20 cellular contexts compared by ENCODE assay signal in the genomic region with DNA sequence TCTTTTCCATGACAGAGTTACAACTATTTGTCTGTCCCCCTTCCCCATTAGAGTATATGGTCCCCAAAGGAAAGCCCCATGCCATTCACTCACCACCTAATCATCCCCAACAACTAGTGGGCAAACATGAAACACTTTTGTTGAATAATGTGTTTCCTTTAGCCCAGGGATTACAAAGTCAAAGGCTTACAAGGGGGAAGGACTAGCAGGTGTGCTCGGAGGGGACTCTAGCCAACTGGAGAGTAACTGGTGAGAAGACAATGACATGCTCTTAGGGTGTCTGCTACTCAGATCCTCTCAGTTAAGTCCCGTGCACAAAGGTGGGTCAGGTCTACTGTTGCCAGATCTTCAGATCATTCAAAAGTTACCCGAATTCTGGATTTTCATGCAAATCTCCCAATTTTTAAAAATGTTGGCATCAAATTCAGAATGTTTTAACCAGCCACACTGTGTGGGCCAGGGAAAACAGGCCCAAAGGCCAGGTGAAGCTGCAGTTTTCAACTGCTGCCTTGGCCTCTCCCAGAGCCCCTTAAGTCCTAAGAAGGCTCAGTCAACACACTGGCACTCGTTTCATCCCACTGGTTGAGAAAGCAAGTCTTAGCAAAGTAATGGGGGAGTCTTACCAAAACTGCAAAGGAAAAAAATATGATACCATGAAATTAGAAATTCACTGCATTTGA. TPM values are rescaled to one million over a fixed set of nuclear protein-coding genes. Genes with fewer than 3 reads are reported as not detected.
DNase-seq lines count a peak whose midpoint lies in the region; ATAC-seq, FAIRE-seq and TF ChIP-seq lines count a peak whose summit lies in the region.
"Had no signal": no experiment of that assay in that cellular context is flagged by ENCODE, and none has a peak within 500 bp of the region (broad histone marks: within the 10 kb centered on the region; RNA-seq: fewer than 3 reads in every experiment).

No MANE protein-coding gene starts in this region.

- no peak for TF ChIP-seq CTCF in HepG2 (CRISPR knock-in tag; IDR thresholded peaks at IDR 0.05)
- TF ChIP-seq CTCF in right lobe of liver (IDR thresholded peaks at IDR 0.05), result no peak
- TF ChIP-seq CTCF in transverse colon (IDR thresholded peaks at IDR 0.05), result no peak

- TF ChIP-seq POLR2A in HepG2 (IDR thresholded peaks at IDR 0.05; ENCODE audit: insufficient read depth in 1 of 2, low read depth in 2 of 2, low read length in 2 of 2) (no peak), right lobe of liver (IDR thresholded peaks at IDR 0.05) (no peak), transverse colon (IDR thresholded peaks at IDR 0.05) (peak; percentile 11)

- WGBS in HepG2 (ENCODE audit: low lambda C conversion rate), result 100% methylated on average over 4 of the region's 4 CpGs
- WGBS in right lobe of liver (ENCODE audit: insufficient coverage, low coverage, low lambda C conversion rate, missing lambda C conversion rate), result 89% methylated on average over 4 of the region's 4 CpGs
- WGBS in transverse colon (ENCODE audit: low coverage in 1 of 2), 2 donors, result 75 to 93% methylated on average over 1 to 4 of the region's 4 CpGs

- H3K27me3 Mint-ChIP-seq in effector memory CD8-positive, alpha-beta T cell, result no peaks in the 10 kb centered on the region

- CTCF ChIA-PET in HepG2 (lab: Yijun Ruan, JAX; ENCODE audit: low intra/inter-chr PET ratio, low total read pairs), result no interaction called here

- no peak overlapping the region for H3K27ac ChIP-seq in HepG2 (ENCODE audit: extremely low read length, insufficient read depth, low read length)
- no peak overlapping the region for H3K27ac ChIP-seq in right lobe of liver
- H3K27ac ChIP-seq in transverse colon, result no peak overlapping the region
- H3K27ac ChIP-seq: BLaER1 treated with 17β-estradiol and CSF1 and Interleukin-3, amounts not matched to agents 10 nM and 100 nM; GM23248; KMS-11; Peyer's patch; uterus had no signal

- H3K4me3 Mint-ChIP-seq in effector memory CD8-positive, alpha-beta T cell, result no peak overlapping the region

- H3K4me1 ChIP-seq in HepG2 (ENCODE audit: insufficient read depth, low read length) (peaks cover 10% of the 10 kb centered on the region; the same call in 1 of the 2 replicates), right lobe of liver (peaks cover 0 to 15% (median 6%) of the 10 kb centered on the region in 4 donors), transverse colon (peaks cover 0 to 4% (median 0%) of the 10 kb centered on the region in 4 donors)
- H3K4me1 ChIP-seq: Peyer's patch, uterus had no signal

- BruUV-seq in HepG2 (replicated peaks; lab: Mats Ljungman, UMichigan), result no TSS peak

- peaks cover 5 to 8% of the 10 kb centered on the region in 2 donors for H3K4me1 Mint-ChIP-seq in effector memory CD8-positive, alpha-beta T cell (ENCODE audit: low read depth in 2 of 2)

- TF ChIP-seq EP300 in HepG2 (IDR thresholded peaks at IDR 0.05; ENCODE audit: low read depth in 2 of 2, low read length in 2 of 2) (no peak), HepG2 (CRISPR knock-in tag; IDR thresholded peaks at IDR 0.05; ENCODE audit: borderline replicate concordance) (no peak), transverse colon (IDR thresholded peaks at IDR 0.05; ENCODE audit: low read depth) (no peak)

- no peak overlapping the region for H3K4me3 ChIP-seq in HepG2 (replicated peaks in 1 of 3; ENCODE audit: insufficient read depth in 1 of 3, low read depth in 2 of 3, low read length in 3 of 3)
- no peak overlapping the region for H3K4me3 ChIP-seq in right lobe of liver
- no peak overlapping the region for H3K4me3 ChIP-seq in transverse colon
- H3K4me3 ChIP-seq: BLaER1 treated with 17β-estradiol and CSF1 and Interleukin-3, amounts not matched to agents 10 nM and 100 nM; gastroesophageal sphincter; GM23248; Peyer's patch; uterus had no signal

- peaks cover 25% of the 10 kb centered on the region for H3K79me2 ChIP-seq in HepG2 (ENCODE audit: insufficient read depth, low read length)

- H3K4me2 ChIP-seq in HepG2 (ENCODE audit: low read depth, low read length), result no peak overlapping the region
- H3K4me2 ChIP-seq: BLaER1 treated with 17β-estradiol and CSF1 and Interleukin-3, amounts not matched to agents 10 nM and 100 nM; KMS-11 had no signal

- no peaks in the 10 kb centered on the region for H3K27me3 ChIP-seq in HepG2 (ENCODE audit: control insufficient read depth in 1 of 2, insufficient read depth in 2 of 2, low read length in 2 of 2)
- H3K27me3 ChIP-seq in right lobe of liver, result no peaks in the 10 kb centered on the region
- H3K27me3 ChIP-seq in transverse colon, result no peaks in the 10 kb centered on the region
- H3K27me3 ChIP-seq: BLaER1 treated with 17β-estradiol and CSF1 and Interleukin-3, amounts not matched to agents 10 nM and 100 nM; gastroesophageal sphincter; Peyer's patch; uterus had no signal

- peak overlapping the region; percentile 78 to 87 for H3K27ac Mint-ChIP-seq in effector memory CD8-positive, alpha-beta T cell

- H3K9me3 ChIP-seq in HepG2 (ENCODE audit: low read length) (no peaks in the 10 kb centered on the region), right lobe of liver (no peaks in the 10 kb centered on the region), transverse colon (no peaks in the 10 kb centered on the region)
- H3K9me3 ChIP-seq: BLaER1 treated with 17β-estradiol and CSF1 and Interleukin-3, amounts not matched to agents 10 nM and 100 nM; gastroesophageal sphincter; Peyer's patch; uterus had no signal

- no peak overlapping the region for H2AFZ ChIP-seq in HepG2 (ENCODE audit: low read length)
- H2AFZ ChIP-seq: GM23248 had no signal

- H3K36me3 ChIP-seq in HepG2 (replicated peaks in 1 of 2; ENCODE audit: control insufficient read depth in 1 of 2, insufficient read depth in 2 of 2, low read length in 2 of 2), result peaks cover 3 to 29% of the 10 kb centered on the region in 2 experiments; a peak in 4 of 5 replicates
- H3K36me3 ChIP-seq in right lobe of liver, result peaks cover 0 to 8% (median 0%) of the 10 kb centered on the region in 4 donors
- H3K36me3 ChIP-seq in transverse colon, result peaks cover 0 to 16% (median 3%) of the 10 kb centered on the region in 4 donors
- H3K36me3 ChIP-seq: uterus had no signal

- no peak for TF ChIP-seq RAD21 in HepG2 (CRISPR knock-in tag; IDR thresholded peaks at IDR 0.05)

- no peak for FAIRE-seq in HepG2 (lab: Jason Lieb, UNC)

- H3K36me3 Mint-ChIP-seq in effector memory CD8-positive, alpha-beta T cell (ENCODE audit: insufficient read depth), result peaks cover 79% of the 10 kb centered on the region

- intact Hi-C loops in HepG2 (cut with micrococcal nuclease; ENCODE audit: unreplicated experiment), result no loop called here
- intact Hi-C loops in right lobe of liver (cut with DNase I), result no loop called here
- intact Hi-C loops in transverse colon (cut with DNase I; ENCODE audit: low total_unique reads), result no loop called here

- H3K9ac ChIP-seq in HepG2 (ENCODE audit: insufficient read depth, low read depth, low read length), result no peak overlapping the region
- H3K9ac ChIP-seq: BLaER1 treated with 17β-estradiol and CSF1 and Interleukin-3, amounts not matched to agents 10 nM and 100 nM; GM23248; KMS-11 had no signal

- DNase-seq in HepG2 (ENCODE audit: low spot score) (no peak), right lobe of liver (no peak), transverse colon (no peak), NCI-H1417 treated with DMSO at 0.1 percent for 48 hours (lab: John Stamatoyannopoulos, UW) (no peak), NAMALWA (ENCODE audit: low spot score) (no peak)
- no peak for DNase-seq in effector memory CD8-positive, alpha-beta T cell
- DNase-seq: activated CD4-positive, alpha-beta T cell treated with anti-CD3 and anti-CD28 coated beads for 1 hour; activated gamma-delta T cell; GM23248; NCI-H1436 treated with DMSO at 0.1 percent for 48 hours; NCI-H510A; Peyer's patch; stimulated activated CD4-positive, alpha-beta T cell treated with anti-CD3 and anti-CD28 coated beads, Interleukin-2, amount 100 ng/mL, for 24 hours; T-helper 1 cell; uterus had no signal

- H3K9me3 Mint-ChIP-seq in effector memory CD8-positive, alpha-beta T cell, result no peaks in the 10 kb centered on the region

- H4K20me1 ChIP-seq in HepG2 (ENCODE audit: insufficient read depth, low read length), result peaks cover 9% of the 10 kb centered on the region; the same call in 1 of the 2 replicates

- in situ Hi-C loops in HepG2 (cut with HindIII; ENCODE audit: extremely low pct_ligation_motif_present, low pct_unique_long_range_greater_than_20kb) (loop anchor here (10.0 kb wide), 1 partner anchor 413 kb away; no protein-coding TSS in a partner anchor), transverse colon (cut with MboI; ENCODE audit: low pct_ligation_motif_present in 1 of 4, low pct_unique_long_range_greater_than_20kb in 1 of 4, low sequenced_read_pairs in 3 of 4) (loop anchor here in 3 of 4 donors (25.0 kb wide), 3 partner anchors 420 to 620 kb away; no protein-coding TSS in a partner anchor)

- ATAC-seq in HepG2 (peak; percentile 46), right lobe of liver (no peak), SK-N-SH treated with all-trans-retinoic acid at 6 μM for 48 hours (peak; percentile 10), GM18861 (IDR thresholded peaks at IDR 0.05; ENCODE audit: unreplicated experiment) (no peak)
- ATAC-seq in effector memory CD8-positive, alpha-beta T cell (replicated peaks), result no peak
- ATAC-seq: gastroesophageal sphincter had no signal

- POLR2A ChIA-PET in HepG2 (lab: Yijun Ruan, JAX), result no interaction called here

RNA-seq across cellular contexts. Expression of gene NUDT4, which starts 29.7 kb away (rescaled TPM):
- total RNA-seq in HepG2 (2016; rRNA removed; fragmentation: Illumina TruSeq; extraction: Trizol) (70.1 and 94.9 TPM in 2 replicates), right lobe of liver (10 to 100 TPM; 13.1 to 23.1 (median 20.3) TPM), transverse colon (100 to 1,000 TPM in 2 of 4 donors, 10 to 100 TPM in 2; 65.3 to 111 (median 90.9) TPM)
- total RNA-seq in HepG2 (2016; cell fraction: cytosol; rRNA removed; fragmentation: Illumina TruSeq; extraction: Trizol; ENCODE audit: low read depth), result 9.2 and 11.1 TPM in 2 replicates
- 73.4 and 86.7 TPM in 2 replicates for total RNA-seq in HepG2 (2016; cell fraction: insoluble cytoplasmic fraction; rRNA removed; fragmentation: Illumina TruSeq; extraction: Trizol)
- 63.9 and 68.4 TPM in 2 replicates for total RNA-seq in HepG2 (2016; cell fraction: membrane; rRNA removed; fragmentation: Illumina TruSeq; extraction: Trizol)
- total RNA-seq in HepG2 (2016; cell fraction: nucleus; rRNA removed; fragmentation: Illumina TruSeq; extraction: Trizol), result 56.8 and 60.7 TPM in 2 replicates
- polyA plus RNA-seq in HepG2 (2011; rRNA removed), result 25.8 and 37.3 TPM in 2 replicates
- 17.4 and 24.1 TPM in 2 replicates for polyA plus RNA-seq in HepG2 (2011; cell fraction: cytosol; rRNA removed)
- polyA plus RNA-seq in HepG2 (2011; cell fraction: nucleus; rRNA removed), result 7.0 and 9.4 TPM in 2 replicates
- polyA plus RNA-seq in HepG2 (2012), result 38.9 and 48.2 TPM in 2 replicates
- 8.6 and 16.4 TPM in 2 replicates for polyA plus RNA-seq in HepG2 (2016; cell fraction: cytosol; fragmentation: Illumina TruSeq; extraction: Trizol; ENCODE audit: low read depth)
- polyA plus RNA-seq in HepG2 (2016; cell fraction: insoluble cytoplasmic fraction; fragmentation: Illumina TruSeq; extraction: Trizol; ENCODE audit: low read depth), result 138 and 142 TPM in 2 replicates
- 51.0 and 63.1 TPM in 2 replicates for polyA plus RNA-seq in HepG2 (2016; cell fraction: membrane; fragmentation: Illumina TruSeq; extraction: Trizol; ENCODE audit: low read depth)
- 102 and 103 TPM in 2 replicates for polyA plus RNA-seq in HepG2 (2016; cell fraction: nucleus; fragmentation: Illumina TruSeq; extraction: Trizol; ENCODE audit: insufficient read depth, low read depth)
- polyA minus RNA-seq in HepG2 (2011; rRNA and poly(A)+ RNA removed; ENCODE audit: low replicate concordance), result 7.4 and 17.4 TPM in 2 replicates
- 36.7 and 37.5 TPM in 2 replicates for polyA minus RNA-seq in HepG2 (2011; cell fraction: cytosol; rRNA and poly(A)+ RNA removed)
- polyA minus RNA-seq in HepG2 (2011; cell fraction: nucleus; rRNA and poly(A)+ RNA removed), result 27.8 and 32.6 TPM in 2 replicates

RNA-seq across cellular contexts. Expression of gene UBE2N, which starts 34.3 kb away (rescaled TPM):
- total RNA-seq in HepG2 (2016; rRNA removed; fragmentation: Illumina TruSeq; extraction: Trizol), result 197 and 317 TPM in 2 replicates
- total RNA-seq in HepG2 (2016; cell fraction: cytosol; rRNA removed; fragmentation: Illumina TruSeq; extraction: Trizol; ENCODE audit: low read depth), result 43.5 and 43.9 TPM in 2 replicates
- 195 and 339 TPM in 2 replicates for total RNA-seq in HepG2 (2016; cell fraction: insoluble cytoplasmic fraction; rRNA removed; fragmentation: Illumina TruSeq; extraction: Trizol)
- total RNA-seq in HepG2 (2016; cell fraction: membrane; rRNA removed; fragmentation: Illumina TruSeq; extraction: Trizol), result 74.6 and 87.2 TPM in 2 replicates
- total RNA-seq in HepG2 (2016; cell fraction: nucleus; rRNA removed; fragmentation: Illumina TruSeq; extraction: Trizol), result 66.6 and 69.2 TPM in 2 replicates
- polyA plus RNA-seq in HepG2 (2011; rRNA removed), result 179 and 188 TPM in 2 replicates
- polyA plus RNA-seq in HepG2 (2011; cell fraction: cytosol; rRNA removed), result 71.4 and 85.0 TPM in 2 replicates
- 21.6 and 30.5 TPM in 2 replicates for polyA plus RNA-seq in HepG2 (2011; cell fraction: nucleus; rRNA removed)
- polyA plus RNA-seq in HepG2 (2012), result 160 and 165 TPM in 2 replicates
- 41.1 and 43.9 TPM in 2 replicates for polyA plus RNA-seq in HepG2 (2016; cell fraction: cytosol; fragmentation: Illumina TruSeq; extraction: Trizol; ENCODE audit: low read depth)
- 331 and 351 TPM in 2 replicates for polyA plus RNA-seq in HepG2 (2016; cell fraction: insoluble cytoplasmic fraction; fragmentation: Illumina TruSeq; extraction: Trizol; ENCODE audit: low read depth)
- polyA plus RNA-seq in HepG2 (2016; cell fraction: membrane; fragmentation: Illumina TruSeq; extraction: Trizol; ENCODE audit: low read depth), result 56.6 and 65.4 TPM in 2 replicates
- polyA plus RNA-seq in HepG2 (2016; cell fraction: nucleus; fragmentation: Illumina TruSeq; extraction: Trizol; ENCODE audit: insufficient read depth, low read depth), result 115 and 117 TPM in 2 replicates
- 45.7 and 70.5 TPM in 2 replicates for polyA minus RNA-seq in HepG2 (2011; rRNA and poly(A)+ RNA removed; ENCODE audit: low replicate concordance)
- 70.3 and 70.8 TPM in 2 replicates for polyA minus RNA-seq in HepG2 (2011; cell fraction: cytosol; rRNA and poly(A)+ RNA removed)
- 23.6 and 30.6 TPM in 2 replicates for polyA minus RNA-seq in HepG2 (2011; cell fraction: nucleus; rRNA and poly(A)+ RNA removed)
- 10 to 100 TPM; 22.0 to 36.2 (median 28.6) TPM for total RNA-seq in right lobe of liver
- total RNA-seq in transverse colon, result 10 to 100 TPM in 3 of 4 donors, 1 to 10 TPM in 1; 2.0 to 39.0 (median 22.3) TPM

RNA-seq across cellular contexts. Expression of gene MRPL42, which starts 59.9 kb away (rescaled TPM):
- total RNA-seq in HepG2 (2016; rRNA removed; fragmentation: Illumina TruSeq; extraction: Trizol), result 148 and 224 TPM in 2 replicates
- total RNA-seq in HepG2 (2016; cell fraction: cytosol; rRNA removed; fragmentation: Illumina TruSeq; extraction: Trizol; ENCODE audit: low read depth), result 63.1 and 69.4 TPM in 2 replicates
- total RNA-seq in HepG2 (2016; cell fraction: insoluble cytoplasmic fraction; rRNA removed; fragmentation: Illumina TruSeq; extraction: Trizol), result 148 and 233 TPM in 2 replicates
- 119 and 120 TPM in 2 replicates for total RNA-seq in HepG2 (2016; cell fraction: membrane; rRNA removed; fragmentation: Illumina TruSeq; extraction: Trizol)
- 72.3 and 83.9 TPM in 2 replicates for total RNA-seq in HepG2 (2016; cell fraction: nucleus; rRNA removed; fragmentation: Illumina TruSeq; extraction: Trizol)
- 75.4 and 93.3 TPM in 2 replicates for polyA plus RNA-seq in HepG2 (2011; rRNA removed)
- polyA plus RNA-seq in HepG2 (2011; cell fraction: cytosol; rRNA removed), result 44.4 and 77.9 TPM in 2 replicates
- 21.4 and 32.1 TPM in 2 replicates for polyA plus RNA-seq in HepG2 (2011; cell fraction: nucleus; rRNA removed)
- 77.4 and 156 TPM in 2 replicates for polyA plus RNA-seq in HepG2 (2012)
- polyA plus RNA-seq in HepG2 (2016; cell fraction: cytosol; fragmentation: Illumina TruSeq; extraction: Trizol; ENCODE audit: low read depth), result 62.5 and 71.1 TPM in 2 replicates
- polyA plus RNA-seq in HepG2 (2016; cell fraction: insoluble cytoplasmic fraction; fragmentation: Illumina TruSeq; extraction: Trizol; ENCODE audit: low read depth), result 198 and 212 TPM in 2 replicates
- polyA plus RNA-seq in HepG2 (2016; cell fraction: membrane; fragmentation: Illumina TruSeq; extraction: Trizol; ENCODE audit: low read depth), result 87.3 and 92.4 TPM in 2 replicates
- 78.8 and 79.9 TPM in 2 replicates for polyA plus RNA-seq in HepG2 (2016; cell fraction: nucleus; fragmentation: Illumina TruSeq; extraction: Trizol; ENCODE audit: insufficient read depth, low read depth)
- polyA minus RNA-seq in HepG2 (2011; rRNA and poly(A)+ RNA removed; ENCODE audit: low replicate concordance), result 23.0 and 26.1 TPM in 2 replicates
- polyA minus RNA-seq in HepG2 (2011; cell fraction: cytosol; rRNA and poly(A)+ RNA removed), result 48.1 and 52.1 TPM in 2 replicates
- 61.4 and 110 TPM in 2 replicates for polyA minus RNA-seq in HepG2 (2011; cell fraction: nucleus; rRNA and poly(A)+ RNA removed)
- 10 to 100 TPM; 25.8 to 44.5 (median 32.1) TPM for total RNA-seq in right lobe of liver
- 10 to 100 TPM; 10.5 to 45.1 (median 27.2) TPM for total RNA-seq in transverse colon

Comparison
In these comparisons a context has a peak if more than half of its experiments do, and no peak if none do; other contexts are left out.
1. ATAC-seq: peak in HepG2 (single experiment) and SK-N-SH treated with all-trans-retinoic acid at 6 μM for 48 hours (single experiment); none in right lobe of liver (0 of 4), effector memory CD8-positive, alpha-beta T cell (single experiment) and GM18861 (single experiment).